In the genomic region with DNA sequence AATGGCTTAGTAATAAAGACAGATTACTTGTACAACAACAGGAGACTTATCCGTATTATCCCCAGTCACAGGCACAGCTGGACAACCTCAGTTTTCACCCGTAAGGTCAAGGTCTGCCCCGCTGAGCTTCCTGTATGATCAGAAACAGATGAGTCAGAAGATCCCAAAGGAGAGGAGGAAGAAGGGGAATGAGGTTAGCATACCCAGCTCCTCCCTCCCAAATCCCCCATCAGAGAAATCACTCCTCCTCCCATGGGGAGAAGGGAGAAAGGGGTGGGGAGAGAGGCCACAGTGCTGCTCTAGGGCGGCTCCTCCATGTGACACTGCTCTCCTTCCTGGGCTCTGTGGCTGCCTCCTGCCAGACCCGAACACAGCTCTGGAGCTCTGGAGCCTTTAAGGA, we compare ENCODE assay signal across 1 cellular context.
TF ChIP-seq lines count a peak whose summit lies in the region.

No MANE protein-coding gene starts in this region.

TF ChIP-seq in K562, 482 proteins besides CTCF, POLR2A, EP300 and RAD21 (continued from another document):
- TF ChIP-seq HMBOX1 (IDR thresholded peaks at IDR 0.05) (no peak), FOSL1 (tag; conservative IDR thresholded peaks at IDR 0.05) (peak; percentile 76)
- TF ChIP-seq, protein P1, sequence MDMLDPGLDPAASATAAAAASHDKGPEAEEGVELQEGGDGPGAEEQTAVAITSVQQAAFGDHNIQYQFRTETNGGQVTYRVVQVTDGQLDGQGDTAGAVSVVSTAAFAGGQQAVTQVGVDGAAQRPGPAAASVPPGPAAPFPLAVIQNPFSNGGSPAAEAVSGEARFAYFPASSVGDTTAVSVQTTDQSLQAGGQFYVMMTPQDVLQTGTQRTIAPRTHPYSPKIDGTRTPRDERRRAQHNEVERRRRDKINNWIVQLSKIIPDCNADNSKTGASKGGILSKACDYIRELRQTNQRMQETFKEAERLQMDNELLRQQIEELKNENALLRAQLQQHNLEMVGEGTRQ (CRISPR knock-in tag; IDR thresholded peaks at IDR 0.05): 0 out of 2 replicates have a peak, but pooled peaks have one; percentile 17
